Comparison of ENCODE assay signal across 23 cellular contexts in genomic region chr14:78131616-78132015, GRCh38. TPM values are rescaled to one million over a fixed set of nuclear protein-coding genes. Genes with fewer than 3 reads are reported as not detected.
"Had no signal": no experiment of that assay in that cellular context is flagged by ENCODE, and none has a peak within 500 bp of the region (broad histone marks: within the 10 kb centered on the region; RNA-seq: fewer than 3 reads in every experiment).

No MANE protein-coding gene starts in this region.

- H3K27ac Mint-ChIP-seq: IgD-negative memory B cell had no signal

- H3K4me3 ChIP-seq: K562 had no signal

- H3K9ac ChIP-seq: KMS-11, SK-N-SH had no signal

- H3K9me3 ChIP-seq: SK-N-SH had no signal

- H3K27ac ChIP-seq: HL-60, KMS-11, RWPE1 had no signal

- H3K36me3 Mint-ChIP-seq: IgD-negative memory B cell had no signal

- H3K27me3 Mint-ChIP-seq: IgD-negative memory B cell had no signal

- H3K4me2 ChIP-seq: KMS-11, SK-N-SH had no signal

- DNase-seq: MM.1S, NCI-H1092 treated with DMSO at 0.1 percent for 48 hours, NCI-H1436, NCI-H187, NCI-H2029, NCI-H2081 treated with DMSO at 0.1 percent for 48 hours, NCI-H2171, NCI-H226, NCI-H446, NCI-H510A, NCI-H524 treated with DMSO at 0.1 percent for 48 hours, NCI-H69, NCI-H774, PC-3, SHP77, SK-N-SH, SW 1271 had no signal

- H3K4me3 Mint-ChIP-seq: IgD-negative memory B cell had no signal

- H3K9me3 Mint-ChIP-seq: IgD-negative memory B cell had no signal

RNA-seq across cellular contexts. Expression of gene NRXN3, which starts 38.6 kb away (rescaled TPM):
- total RNA-seq: OCI-LY7 had no signal
- polyA plus RNA-seq: IgD-negative memory B cell, K562 had no signal
